ENCODE assay signal across 17 cellular contexts in the genomic region with DNA sequence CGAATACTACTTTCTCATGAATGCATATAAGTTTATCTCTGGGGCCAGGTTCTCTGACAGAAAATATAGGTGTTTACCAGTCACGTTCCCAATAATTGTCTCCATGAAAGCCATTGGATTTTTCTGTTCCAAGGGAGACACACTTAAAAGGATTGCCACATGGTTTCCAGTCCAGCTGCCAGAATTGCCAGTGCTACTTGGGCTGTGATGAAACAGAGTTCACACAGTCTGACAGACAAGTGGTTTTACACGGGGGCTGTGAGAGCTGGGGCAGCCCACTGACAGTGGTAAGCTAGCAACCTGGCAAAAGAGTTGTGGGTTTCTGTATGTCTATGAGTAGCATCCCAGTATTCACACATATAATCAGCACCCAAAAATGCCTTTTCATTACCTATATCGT. TPM values are rescaled to one million over a fixed set of nuclear protein-coding genes. Genes with fewer than 3 reads are reported as not detected.
DNase-seq lines count a peak whose midpoint lies in the region; ATAC-seq and TF ChIP-seq lines count a peak whose summit lies in the region.
"Had no signal": no experiment of that assay in that cellular context is flagged by ENCODE, and none has a peak within 500 bp of the region (broad histone marks: within the 10 kb centered on the region; RNA-seq: fewer than 3 reads in every experiment).

No MANE protein-coding gene starts in this region.

- peak overlapping the region in 1 of 2 donors; percentile 44 for H3K27ac ChIP-seq in left lung
- peak overlapping the region; percentile 92 for H3K27ac ChIP-seq in subcutaneous abdominal adipose tissue (ENCODE audit: low read depth, low read length)
- H3K27ac ChIP-seq: BLaER1, VCaP had no signal

- no peak for TF ChIP-seq POLR2A in NB4 (IDR thresholded peaks at IDR 0.05; ENCODE audit: extremely low read depth, insufficient read length)

- H3K9ac ChIP-seq in subcutaneous abdominal adipose tissue (ENCODE audit: low read length in 5 of 5), result peak overlapping the region; percentile 49 to 93 (median 74)
- H3K9ac ChIP-seq: BLaER1 had no signal

- H3K36me3 ChIP-seq in left lung (no peaks in the 10 kb centered on the region), subcutaneous abdominal adipose tissue (ENCODE audit: control insufficient read depth in 5 of 5, insufficient read depth in 5 of 5, low read length in 5 of 5) (no peaks in the 10 kb centered on the region)
- H3K36me3 ChIP-seq: BLaER1, thoracic aorta had no signal

- intact Hi-C loops in left lung (cut with DNase I), result no loop called here

- H3K27me3 ChIP-seq in left lung, result peaks cover 0 to 12% of the 10 kb centered on the region in 2 donors
- H3K27me3 ChIP-seq in subcutaneous abdominal adipose tissue (ENCODE audit: control insufficient read depth in 5 of 5, insufficient read depth in 4 of 5, low read length in 5 of 5), result no peaks in the 10 kb centered on the region
- H3K27me3 ChIP-seq: BLaER1 had no signal

- no peak overlapping the region for H3K4me3 ChIP-seq in NB4 (ENCODE audit: low read depth, low read length)
- no peak overlapping the region for H3K4me3 ChIP-seq in choroid plexus epithelial cell (ENCODE audit: low read depth, low read length)
- H3K4me3 ChIP-seq in left lung, result no peak overlapping the region
- H3K4me3 ChIP-seq in subcutaneous abdominal adipose tissue (ENCODE audit: low read depth in 1 of 5, low read length in 5 of 5), result no peak overlapping the region
- H3K4me3 ChIP-seq: BLaER1, thoracic aorta had no signal

- H3K9me3 ChIP-seq in left lung (no peaks in the 10 kb centered on the region), subcutaneous abdominal adipose tissue (ENCODE audit: control insufficient read depth in 5 of 5, low read length in 5 of 5) (no peaks in the 10 kb centered on the region)
- H3K9me3 ChIP-seq: BLaER1, thoracic aorta had no signal

- DNase-seq in NB4 (ENCODE audit: low read depth), result peak; percentile 35
- DNase-seq in choroid plexus epithelial cell (ENCODE audit: low read depth), result peak; percentile 36
- no peak for DNase-seq in left lung
- DNase-seq in DMS53 treated with DMSO at 0.1 percent for 48 hours (lab: John Stamatoyannopoulos, UW; ENCODE audit: unreplicated experiment), result no peak
- no peak for DNase-seq in NCI-H1417 (lab: John Stamatoyannopoulos, UW)
- DNase-seq in HuH-7 (ENCODE audit: low spot score), result no peak
- DNase-seq: activated effector memory CD4-positive, alpha-beta T cell treated with anti-CD3 and anti-CD28 coated beads, Interleukin-2, amount 50 U/mL, for 16 hours; DMS79 treated with DMSO at 0.1 percent for 48 hours; effector CD8-positive, alpha-beta T cell; islet precursor cell; NCI-H1048; posterior cingulate gyrus had no signal

- H3K4me1 ChIP-seq in left lung, result no peaks in the 10 kb centered on the region
- peaks cover 8 to 74% (median 65%) of the 10 kb centered on the region in 5 donors for H3K4me1 ChIP-seq in subcutaneous abdominal adipose tissue (ENCODE audit: control insufficient read depth in 5 of 5, insufficient read depth in 5 of 5, low read length in 5 of 5)
- H3K4me1 ChIP-seq: BLaER1 had no signal

- ATAC-seq in left lung (peak; percentile 11), HG03045 (IDR thresholded peaks at IDR 0.05; ENCODE audit: unreplicated experiment) (no peak)

- no peak for TF ChIP-seq CTCF in NB4 (IDR thresholded peaks at IDR 0.05; ENCODE audit: low read depth, low read length)
- TF ChIP-seq CTCF in choroid plexus epithelial cell (conservative IDR thresholded peaks at IDR 0.05; ENCODE audit: low read depth, low read length), result no peak
- TF ChIP-seq CTCF in left lung (IDR thresholded peaks at IDR 0.05), result no peak

RNA-seq across cellular contexts. Expression of a gene that starts 27.7 kb away (rescaled TPM):
- total RNA-seq in left lung, result 100 to 1,000 TPM in 1 of 2 donors, 10 to 100 TPM in 1; 87.5 to 102 TPM

RNA-seq across cellular contexts. Expression of a gene that starts 28.0 kb away (rescaled TPM):
- total RNA-seq in left lung, result 10 to 100 TPM; 27.3 to 43.7 TPM

RNA-seq across cellular contexts. Expression of a gene that starts 33.1 kb away (rescaled TPM):
- 10 to 100 TPM; 31.1 to 51.2 TPM for total RNA-seq in left lung

RNA-seq across cellular contexts. Expression of a gene that starts 35.3 kb away (rescaled TPM):
- under 1 TPM; 0.08 to 0.50 TPM for total RNA-seq in left lung
- total RNA-seq: thoracic aorta had no signal

RNA-seq across cellular contexts. Expression of a gene that starts 44.9 kb away (rescaled TPM):
- not detected for total RNA-seq in left lung
- total RNA-seq: thoracic aorta had no signal

Comparison
In these comparisons a context has a peak if more than half of its experiments do, and no peak if none do; other contexts are left out.
1. DNase-seq: peak in NB4 (single experiment) and choroid plexus epithelial cell (single experiment); none in left lung (0 of 2), DMS53 treated with DMSO at 0.1 percent for 48 hours (single experiment), NCI-H1417 (0 of 3) and HuH-7 (single experiment).